ENCODE assay signal across 8 cellular contexts in the genomic region with DNA sequence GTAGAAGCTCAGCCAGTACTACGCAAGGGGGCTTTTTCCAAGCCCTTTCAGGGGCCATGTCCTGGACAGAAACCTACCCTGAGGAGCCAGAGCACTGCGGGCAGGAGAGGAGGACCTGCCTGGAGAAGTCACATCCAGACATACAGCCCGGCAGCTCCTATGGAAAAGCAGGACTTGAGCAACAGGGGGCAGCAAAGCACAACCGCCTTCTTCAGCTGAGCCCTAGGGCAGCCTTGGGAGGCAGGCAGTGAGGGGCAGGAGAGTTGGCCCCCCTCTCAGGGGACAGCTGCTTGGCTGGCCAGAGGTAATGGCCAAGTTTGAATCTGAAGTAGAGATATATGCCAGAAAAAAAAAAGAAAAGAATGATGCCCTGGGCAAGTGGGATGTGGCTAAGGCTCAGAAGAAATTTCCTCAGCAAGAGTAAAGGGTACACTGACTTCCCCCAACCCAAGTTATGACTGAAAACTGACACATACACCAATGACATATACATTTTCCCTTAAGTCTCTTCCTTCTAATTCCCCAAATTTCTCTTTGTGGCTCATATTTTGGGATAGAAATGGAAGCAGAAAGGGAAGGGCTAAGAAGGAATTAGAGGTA. TPM values are rescaled to one million over a fixed set of nuclear protein-coding genes. Genes with fewer than 3 reads are reported as not detected.
DNase-seq lines count a peak whose midpoint lies in the region; ATAC-seq and TF ChIP-seq lines count a peak whose summit lies in the region.

No MANE protein-coding gene starts in this region.

- intact Hi-C loops in body of pancreas (cut with DNase I) = no loop called here
- intact Hi-C loops in naive thymus-derived CD4-positive, alpha-beta T cell (cut with micrococcal nuclease) = loop anchor here in 1 of 2 donors (1.0 kb wide), 1 partner anchor 100 kb away; no protein-coding TSS in a partner anchor

- H3K4me3 ChIP-seq in body of pancreas = no peak overlapping the region
- no peak overlapping the region for H3K4me3 ChIP-seq in naive thymus-derived CD4-positive, alpha-beta T cell (ENCODE audit: low read length)

- peaks cover 12 to 34% (median 24%) of the 10 kb centered on the region in 5 donors for H3K27me3 Mint-ChIP-seq in naive thymus-derived CD4-positive, alpha-beta T cell

- no peak for TF ChIP-seq POLR2A in body of pancreas (IDR thresholded peaks at IDR 0.05)

- WGBS in body of pancreas, 2 donors = 16 to 17% methylated on average over 2 to 4 of the region's 4 CpGs

- H3K4me1 ChIP-seq in body of pancreas = no peaks in the 10 kb centered on the region
- H3K4me1 ChIP-seq in naive thymus-derived CD4-positive, alpha-beta T cell (ENCODE audit: control insufficient read depth in 2 of 2, insufficient read depth in 2 of 2, low read length in 2 of 2) = no peaks in the 10 kb centered on the region

- peak; percentile 8 to 63 (median 57) for TF ChIP-seq CTCF in body of pancreas (IDR thresholded peaks at IDR 0.05)

- POLR2A ChIA-PET in naive thymus-derived CD4-positive, alpha-beta T cell (lab: Charles Lee) = no interaction called here

- H3K36me3 Mint-ChIP-seq in naive thymus-derived CD4-positive, alpha-beta T cell = no peaks in the 10 kb centered on the region

- DNase-seq in DMS53 (lab: John Stamatoyannopoulos, UW) (peak; percentile 73), NCI-H460 (ENCODE audit: extremely low read depth, low read depth) (peak; percentile 41), body of pancreas (peak; percentile 66 to 76 (median 70)), inferior parietal cortex (ENCODE audit: extremely low spot score) (peak; percentile 81), HPDE6-E6E7 (ENCODE audit: extremely low spot score) (no peak)
- DNase-seq in stimulated activated naive CD8-positive, alpha-beta T cell treated with anti-CD3 and anti-CD28 coated beads, Interleukin-15, Interleukin-2, amounts not matched to agents 100 U/mL and 50 U/mL, for 24 hours = peak; percentile 10
- no peak for DNase-seq in naive thymus-derived CD4-positive, alpha-beta T cell

- no peaks in the 10 kb centered on the region for H3K27me3 ChIP-seq in body of pancreas
- H3K27me3 ChIP-seq in naive thymus-derived CD4-positive, alpha-beta T cell (ENCODE audit: control insufficient read depth in 2 of 2, insufficient read depth in 2 of 2, low read length in 2 of 2) = no peaks in the 10 kb centered on the region

- H3K27ac ChIP-seq in body of pancreas = no peak overlapping the region
- H3K27ac ChIP-seq in naive thymus-derived CD4-positive, alpha-beta T cell (ENCODE audit: low read depth, low read length) = no peak overlapping the region

- ATAC-seq in GM21786 (IDR thresholded peaks at IDR 0.05; ENCODE audit: unreplicated experiment) (peak; percentile 72), body of pancreas (peak; percentile 77)
- ATAC-seq in stimulated activated naive CD8-positive, alpha-beta T cell treated with anti-CD3 and anti-CD28 coated beads, Interleukin-15, Interleukin-2, amounts not matched to agents 100 U/mL and 50 U/mL, for 24 hours = peak; percentile 23
- no peak for ATAC-seq in naive thymus-derived CD4-positive, alpha-beta T cell

- CTCF ChIA-PET in naive thymus-derived CD4-positive, alpha-beta T cell (lab: Charles Lee) = no interaction called here

- no peak overlapping the region for H3K4me3 Mint-ChIP-seq in naive thymus-derived CD4-positive, alpha-beta T cell

- H3K9me3 ChIP-seq in body of pancreas = no peaks in the 10 kb centered on the region
- H3K9me3 ChIP-seq in naive thymus-derived CD4-positive, alpha-beta T cell (ENCODE audit: control insufficient read depth in 2 of 3, low read length in 3 of 3) = no peaks in the 10 kb centered on the region

- H3K9me3 Mint-ChIP-seq in naive thymus-derived CD4-positive, alpha-beta T cell = peaks cover 0 to 9% (median 0%) of the 10 kb centered on the region in 11 donors

- H3K4me1 Mint-ChIP-seq in naive thymus-derived CD4-positive, alpha-beta T cell = peaks cover 0 to 12% (median 0%) of the 10 kb centered on the region in 7 donors

- H3K27ac Mint-ChIP-seq in naive thymus-derived CD4-positive, alpha-beta T cell = no peak overlapping the region

- no peaks in the 10 kb centered on the region for H3K36me3 ChIP-seq in body of pancreas (replicated peaks in 1 of 2; ENCODE audit: insufficient read depth in 1 of 2, low read depth in 2 of 2)
- H3K36me3 ChIP-seq in naive thymus-derived CD4-positive, alpha-beta T cell (ENCODE audit: control insufficient read depth in 2 of 3, insufficient read depth in 3 of 3, low read length in 3 of 3) = no peaks in the 10 kb centered on the region

RNA-seq across cellular contexts. Expression of a gene that starts 56.9 kb away (rescaled TPM):
- total RNA-seq in NCI-H460 (2014; rRNA removed; shearing (Covaris generic)) = 0.61 and 0.79 TPM in 2 replicates
- 1.1 and 1.2 TPM in 2 replicates for polyA plus RNA-seq in NCI-H460 (2014; cell fraction: nucleus; rRNA removed)
- under 1 TPM in 1 of 2 donors, not detected in 1; 0.26 TPM for total RNA-seq in body of pancreas
- total RNA-seq in naive thymus-derived CD4-positive, alpha-beta T cell = 1 to 10 TPM in 1 of 5 experiments, under 1 TPM in 1, not detected in 3; 0.48 to 1.4 TPM
- not detected for polyA plus RNA-seq in naive thymus-derived CD4-positive, alpha-beta T cell

RNA-seq across cellular contexts. Expression of a gene that starts 60.0 kb away (rescaled TPM):
- total RNA-seq in NCI-H460 (2014; rRNA removed; shearing (Covaris generic)) = 4.6 and 4.9 TPM in 2 replicates
- 3.1 and 4.5 TPM in 2 replicates for polyA plus RNA-seq in NCI-H460 (2014; cell fraction: nucleus; rRNA removed)
- 1 to 10 TPM; 2.6 to 5.6 TPM for total RNA-seq in body of pancreas
- total RNA-seq in naive thymus-derived CD4-positive, alpha-beta T cell = not detected
- not detected for polyA plus RNA-seq in naive thymus-derived CD4-positive, alpha-beta T cell

Comparison
In these comparisons a context has a peak if more than half of its experiments do, and no peak if none do; other contexts are left out.
1. DNase-seq: peak in DMS53 (single experiment), NCI-H460 (single experiment), body of pancreas (4 of 4), inferior parietal cortex (single experiment) and stimulated activated naive CD8-positive, alpha-beta T cell treated with anti-CD3 and anti-CD28 coated beads, Interleukin-15, Interleukin-2, amounts not matched to agents 100 U/mL and 50 U/mL, for 24 hours (single experiment); none in HPDE6-E6E7 (single experiment) and naive thymus-derived CD4-positive, alpha-beta T cell (0 of 9).